18 cellular contexts compared by ENCODE assay signal in the genomic region with DNA sequence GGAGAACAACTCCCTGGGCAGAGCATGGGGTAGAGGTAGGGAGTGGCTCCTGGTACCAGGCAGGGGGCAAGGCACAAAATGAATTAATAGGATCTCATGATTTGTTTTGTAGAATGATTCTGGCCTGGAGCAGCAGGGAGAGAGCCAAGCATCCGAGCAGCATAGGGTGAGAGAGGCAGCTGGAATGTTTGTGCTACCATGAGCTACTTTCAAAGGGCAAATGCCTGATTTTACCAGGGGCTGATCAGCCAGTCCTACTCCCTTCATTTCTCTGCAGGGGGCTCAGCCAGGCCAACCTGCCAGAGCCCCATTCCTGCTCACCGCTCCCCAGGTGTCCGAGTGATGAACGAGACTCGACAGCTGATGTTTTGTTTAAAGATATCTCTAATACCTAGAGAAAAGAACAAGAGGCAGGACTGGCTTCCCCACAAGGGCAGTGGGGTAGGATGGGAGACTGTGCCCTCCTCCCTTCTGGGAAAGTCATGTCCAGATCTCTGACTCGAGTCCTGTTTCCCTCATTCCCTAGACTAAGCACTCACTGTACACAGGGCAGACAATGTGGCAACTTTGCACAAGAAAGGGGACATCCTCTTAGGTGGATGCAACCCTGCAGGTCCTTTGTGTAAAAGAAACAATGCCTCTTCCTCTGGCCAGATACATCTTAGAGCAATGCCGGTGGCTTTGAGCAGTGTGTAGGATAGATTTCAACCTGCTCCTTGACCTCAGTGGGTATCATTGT. TPM values are rescaled to one million over a fixed set of nuclear protein-coding genes. Genes with fewer than 3 reads are reported as not detected.
DNase-seq lines count a peak whose midpoint lies in the region; ATAC-seq, FAIRE-seq and TF ChIP-seq lines count a peak whose summit lies in the region.
"Had no signal": no experiment of that assay in that cellular context is flagged by ENCODE, and none has a peak within 500 bp of the region (broad histone marks: within the 10 kb centered on the region; RNA-seq: fewer than 3 reads in every experiment).

No MANE protein-coding gene starts in this region.

- H3K14ac ChIP-seq in H9 (ENCODE audit: insufficient read depth, low read length): no peak overlapping the region

- CTCF ChIA-PET in naive thymus-derived CD4-positive, alpha-beta T cell (lab: Charles Lee): no interaction called here

- H3K36me3 ChIP-seq in spleen: no peaks in the 10 kb centered on the region
- no peaks in the 10 kb centered on the region for H3K36me3 ChIP-seq in naive thymus-derived CD4-positive, alpha-beta T cell (ENCODE audit: control insufficient read depth in 2 of 3, insufficient read depth in 3 of 3, low read length in 3 of 3)
- H3K36me3 ChIP-seq: SJCRH30 had no signal

- intact Hi-C loops in spleen (cut with DNase I; ENCODE audit: low total_unique reads): no loop called here
- intact Hi-C loops in naive thymus-derived CD4-positive, alpha-beta T cell (cut with micrococcal nuclease): no loop called here

- H4K8ac ChIP-seq in H9 (replicated peaks; ENCODE audit: insufficient read length, low read depth, low read length): no peak overlapping the region

- no peaks in the 10 kb centered on the region for H3K79me2 ChIP-seq in H9 (ENCODE audit: insufficient read depth, low read length)

- H2BK12ac ChIP-seq in H9 (ENCODE audit: insufficient read length, low read depth, low read length): no peak overlapping the region

- H3K27me3 ChIP-seq in H9 (ENCODE audit: insufficient read depth, low read length) (no peaks in the 10 kb centered on the region), spleen (replicated peaks in 1 of 7) (peaks cover 0 to 10% (median 0%) of the 10 kb centered on the region in 7 donors)
- H3K27me3 ChIP-seq in naive thymus-derived CD4-positive, alpha-beta T cell (ENCODE audit: control insufficient read depth in 2 of 2, insufficient read depth in 2 of 2, low read length in 2 of 2): no peaks in the 10 kb centered on the region

- H3K9me3 Mint-ChIP-seq in H9: no peaks in the 10 kb centered on the region; a peak in 1 of 5 replicates
- H3K9me3 Mint-ChIP-seq in naive thymus-derived CD4-positive, alpha-beta T cell: no peaks in the 10 kb centered on the region

- H3K23ac ChIP-seq in H9 (ENCODE audit: insufficient read length, low read depth, low read length): no peak overlapping the region

- TF ChIP-seq CTCF in H9 (conservative IDR thresholded peaks at IDR 0.05) (no peak), spleen (IDR thresholded peaks at IDR 0.05 in 8 of 11, conservative IDR thresholded peaks at IDR 0.05 in 3 of 11) (no peak)

- no peak overlapping the region for H3K4me3 ChIP-seq in spleen
- no peak overlapping the region for H3K4me3 ChIP-seq in naive thymus-derived CD4-positive, alpha-beta T cell (ENCODE audit: low read length)
- H3K4me3 ChIP-seq: PC-9, SJCRH30 had no signal

- POLR2A ChIA-PET in naive thymus-derived CD4-positive, alpha-beta T cell (lab: Charles Lee): no interaction called here

- no peak overlapping the region for H2BK20ac ChIP-seq in H9 (ENCODE audit: low read depth, low read length, poor library complexity, severe bottlenecking)

- H3T11ph ChIP-seq in H9 (ENCODE audit: low read length): no peak overlapping the region

- no peaks in the 10 kb centered on the region; a peak in 1 of 7 replicates for H3K36me3 Mint-ChIP-seq in H9 (ENCODE audit: insufficient read depth in 1 of 3, low read depth in 3 of 3)
- H3K36me3 Mint-ChIP-seq in naive thymus-derived CD4-positive, alpha-beta T cell: no peaks in the 10 kb centered on the region

- no peak for FAIRE-seq in GM12891 (lab: Jason Lieb, UNC)
- FAIRE-seq: D721Med had no signal

- H3K9ac ChIP-seq in H9 (ENCODE audit: extremely low read depth, insufficient read length, low read length): no peak overlapping the region

- TF ChIP-seq POLR2A in spleen (IDR thresholded peaks at IDR 0.05) (no peak), GM12891 (IDR thresholded peaks at IDR 0.05; ENCODE audit: low read depth, low read length) (no peak)

- no peak overlapping the region for H4K5ac ChIP-seq in H9 (ENCODE audit: insufficient read length, low read depth, low read length)

- WGBS in H9 (ENCODE audit: extremely low coverage, insufficient read length, low lambda C conversion rate): no CpG with 5 or more reads among the region's 7 CpGs
- whole genome bisulfite sequencing in spleen, 5 donors: 70 to 81% (median 72%) methylated on average over 7 of the region's 7 CpGs

- no peak overlapping the region for H3K56ac ChIP-seq in H9 (ENCODE audit: insufficient read length, low read depth, low read length)

- no peak overlapping the region; a peak in 1 of 7 replicates for H3K27ac Mint-ChIP-seq in H9
- no peak overlapping the region for H3K27ac Mint-ChIP-seq in naive thymus-derived CD4-positive, alpha-beta T cell

- peak overlapping the region; percentile 38 for H3K4me2 ChIP-seq in H9 (ENCODE audit: insufficient read depth, insufficient read length, low read length)
- H3K4me2 ChIP-seq: PC-9 had no signal

- H3K4ac ChIP-seq in H9 (ENCODE audit: low read depth, low read length): no peak overlapping the region

- H3K4me1 Mint-ChIP-seq in H9: peaks cover 20 to 28% of the 10 kb centered on the region in 2 experiments
- H3K4me1 Mint-ChIP-seq in naive thymus-derived CD4-positive, alpha-beta T cell: no peaks in the 10 kb centered on the region

- H4K91ac ChIP-seq in H9 (ENCODE audit: insufficient read length, low read depth, low read length): no peak overlapping the region

- H3K4me3 Mint-ChIP-seq in H9: peak overlapping the region; percentile 10 to 21; a peak in 3 of 5 replicates
- no peak overlapping the region for H3K4me3 Mint-ChIP-seq in naive thymus-derived CD4-positive, alpha-beta T cell

- H3K18ac ChIP-seq in H9 (ENCODE audit: insufficient read length, low read depth, low read length): no peak overlapping the region

- no peaks in the 10 kb centered on the region for H3K79me1 ChIP-seq in H9 (ENCODE audit: insufficient read depth, low read depth, low read length, poor library complexity, severe bottlenecking)

- no peak overlapping the region for H2AFZ ChIP-seq in H9 (ENCODE audit: low read length)
- H2AFZ ChIP-seq: PC-9 had no signal

- no peak overlapping the region for H2AK5ac ChIP-seq in H9 (ENCODE audit: insufficient read length, low read length)

- H3K27me3 Mint-ChIP-seq in H9 (ENCODE audit: low read depth): peaks cover 34% of the 10 kb centered on the region
- H3K27me3 Mint-ChIP-seq in naive thymus-derived CD4-positive, alpha-beta T cell: peaks cover 0 to 23% (median 5%) of the 10 kb centered on the region in 5 donors

- H3K9me3 ChIP-seq in H9 (ENCODE audit: control insufficient read depth, low read depth, low read length): no peaks in the 10 kb centered on the region
- H3K9me3 ChIP-seq in spleen: no peaks in the 10 kb centered on the region
- H3K9me3 ChIP-seq in naive thymus-derived CD4-positive, alpha-beta T cell (ENCODE audit: control insufficient read depth in 2 of 3, low read length in 3 of 3): no peaks in the 10 kb centered on the region
- H3K9me3 ChIP-seq: SJCRH30 had no signal

- no peaks in the 10 kb centered on the region for H3K23me2 ChIP-seq in H9 (ENCODE audit: insufficient read length, low read depth, low read length, poor library complexity, severe bottlenecking)

- DNase-seq in H9: no peak
- DNase-seq in NCI-H69 (lab: John Stamatoyannopoulos, UW): peak; percentile 55
- peak; percentile 28 for DNase-seq in mesenteric fat pad (ENCODE audit: low spot score)
- peak; percentile 48 for DNase-seq in spleen
- DNase-seq in GM12891 (ENCODE audit: insufficient read length, low spot score): no peak
- DNase-seq in naive thymus-derived CD4-positive, alpha-beta T cell: no peak
- DNase-seq: C1 segment of cervical spinal cord, HCEC 1CT, KBM-7, MV-4-11, NCI-H187 treated with DMSO at 0.1 percent for 48 hours, NCI-H226, NCI-H524, PC-9, SJCRH30 had no signal

- no peak overlapping the region for H2BK120ac ChIP-seq in H9 (ENCODE audit: low read depth, low read length, poor library complexity, severe bottlenecking)

- H4K20me1 ChIP-seq in H9 (ENCODE audit: control insufficient read depth, insufficient read depth, insufficient read length): no peaks in the 10 kb centered on the region

- no peak overlapping the region for H2BK15ac ChIP-seq in H9 (ENCODE audit: low read depth, low read length)

- no peak for ATAC-seq in naive thymus-derived CD4-positive, alpha-beta T cell
- no peak for ATAC-seq in GM21717 (IDR thresholded peaks at IDR 0.05; ENCODE audit: unreplicated experiment)

- H2BK5ac ChIP-seq in H9 (ENCODE audit: insufficient read length, low read length): no peak overlapping the region

- peaks cover 6% of the 10 kb centered on the region; the same call in 1 of the 2 replicates for H3K4me1 ChIP-seq in H9 (ENCODE audit: insufficient read depth, low read length)
- no peaks in the 10 kb centered on the region for H3K4me1 ChIP-seq in spleen
- no peaks in the 10 kb centered on the region for H3K4me1 ChIP-seq in naive thymus-derived CD4-positive, alpha-beta T cell (ENCODE audit: control insufficient read depth in 2 of 2, insufficient read depth in 2 of 2, low read length in 2 of 2)
- H3K4me1 ChIP-seq: SJCRH30 had no signal

- H3K27ac ChIP-seq in H9 (ENCODE audit: insufficient read length, low read depth, low read length): no peak overlapping the region
- no peak overlapping the region for H3K27ac ChIP-seq in spleen
- H3K27ac ChIP-seq in naive thymus-derived CD4-positive, alpha-beta T cell (ENCODE audit: low read depth, low read length): no peak overlapping the region
- H3K27ac ChIP-seq: PC-9, RWPE1, SJCRH30 had no signal

RNA-seq across cellular contexts. Expression of gene DUOX2, which starts 12.9 kb away (rescaled TPM):
- total RNA-seq in H9 (2021) (0.29 and 0.42 TPM in 2 replicates), mesenteric fat pad (0.80 TPM), spleen (not detected)
- under 1 TPM in 1 of 3 donors, not detected in 2; 0.10 TPM for polyA plus RNA-seq in spleen
- 0.04 TPM for polyA plus RNA-seq in GM12891 (2012; ENCODE audit: low read depth, missing spikeins)
- under 1 TPM in 1 of 5 experiments, not detected in 4; 0.49 TPM for total RNA-seq in naive thymus-derived CD4-positive, alpha-beta T cell
- polyA plus RNA-seq in naive thymus-derived CD4-positive, alpha-beta T cell: not detected
- total RNA-seq: PC-9, SJCRH30 had no signal

RNA-seq across cellular contexts. Expression of gene DUOXA2, which starts 13.1 kb away (rescaled TPM):
- total RNA-seq in H9 (2021): not detected in 2 replicates
- total RNA-seq in mesenteric fat pad: not detected
- total RNA-seq in spleen: not detected
- polyA plus RNA-seq in spleen: under 1 TPM in 1 of 3 donors, not detected in 2; 0.06 TPM
- not detected for polyA plus RNA-seq in GM12891 (2012; ENCODE audit: low read depth, missing spikeins)
- total RNA-seq in naive thymus-derived CD4-positive, alpha-beta T cell: not detected
- not detected for polyA plus RNA-seq in naive thymus-derived CD4-positive, alpha-beta T cell
- total RNA-seq: PC-9, SJCRH30 had no signal

RNA-seq across cellular contexts. Expression of gene DUOXA1, which starts 28.6 kb away (rescaled TPM):
- total RNA-seq in H9 (2021) (1.2 and 1.3 TPM in 2 replicates), mesenteric fat pad (1.8 TPM), spleen (under 1 TPM in 2 of 7 donors, not detected in 5; 0.30 to 0.38 TPM)
- polyA plus RNA-seq in spleen: under 1 TPM; 0.03 to 0.10 (median 0.04) TPM
- not detected for polyA plus RNA-seq in GM12891 (2012; ENCODE audit: low read depth, missing spikeins)
- total RNA-seq in naive thymus-derived CD4-positive, alpha-beta T cell: under 1 TPM in 2 of 5 experiments, not detected in 3; 0.49 to 0.51 TPM
- under 1 TPM in 1 of 2 donors, not detected in 1; 0.22 TPM for polyA plus RNA-seq in naive thymus-derived CD4-positive, alpha-beta T cell

RNA-seq across cellular contexts. Expression of gene DUOX1, which starts 28.7 kb away (rescaled TPM):
- total RNA-seq in H9 (2021): 2.3 and 2.6 TPM in 2 replicates
- 2.5 TPM for total RNA-seq in mesenteric fat pad
- under 1 TPM in 2 of 7 donors, not detected in 5; 0.09 to 0.28 TPM for total RNA-seq in spleen
- polyA plus RNA-seq in spleen: under 1 TPM; 0.04 to 0.19 (median 0.06) TPM
- polyA plus RNA-seq in GM12891 (2012; ENCODE audit: low read depth, missing spikeins): 0.62 TPM
- total RNA-seq in naive thymus-derived CD4-positive, alpha-beta T cell: under 1 TPM in 2 of 5 experiments, not detected in 3; 0.05 to 0.34 TPM
- 1 to 10 TPM; 1.2 to 2.0 TPM for polyA plus RNA-seq in naive thymus-derived CD4-positive, alpha-beta T cell
- total RNA-seq: PC-9, SJCRH30 had no signal

Comparison
In these comparisons a context has a peak if more than half of its experiments do, and no peak if none do; other contexts are left out.
1. DNase-seq: peak in NCI-H69 (single experiment), mesenteric fat pad (single experiment) and spleen (single experiment); none in H9 (single experiment), GM12891 (single experiment) and naive thymus-derived CD4-positive, alpha-beta T cell (0 of 9).
2. H3K4me3 Mint-ChIP-seq: peak in H9 (2 of 2); none in naive thymus-derived CD4-positive, alpha-beta T cell (0 of 10).